8 cellular contexts compared by ENCODE assay signal in genomic region chr4:154329268-154329858, GRCh38.
DNase-seq lines count a peak whose midpoint lies in the region; ATAC-seq, FAIRE-seq and TF ChIP-seq lines count a peak whose summit lies in the region.

No MANE protein-coding gene starts in this region.

- H3K4me3 ChIP-seq in SK-N-SH (ENCODE audit: low read depth in 2 of 2, low read length in 1 of 2) (0 out of 4 replicates have a peak overlapping the region, but pooled peaks of 1 of the 2 experiments have one; percentile 35), keratinocyte (ENCODE audit: control insufficient read depth in 2 of 3, extremely low read depth in 1 of 3, insufficient read depth in 2 of 3, low read depth in 1 of 3, low read length in 3 of 3) (no peak overlapping the region)

- no peaks in the 10 kb centered on the region for H3K9me3 ChIP-seq in SK-N-SH
- H3K9me3 ChIP-seq in keratinocyte (ENCODE audit: control insufficient read depth, low read depth, low read length), result no peaks in the 10 kb centered on the region

- no peaks in the 10 kb centered on the region for H3K9me2 ChIP-seq in SK-N-SH

- FAIRE-seq in GM12892 (lab: Jason Lieb, UNC), result peak; percentile 66
- no peak for FAIRE-seq in keratinocyte (lab: Jason Lieb, UNC)

- H3K4me2 ChIP-seq in SK-N-SH (no peak overlapping the region), keratinocyte (ENCODE audit: control insufficient read depth, extremely low read depth, insufficient read depth, low read depth, low read length) (no peak overlapping the region)

- dilution Hi-C loops in keratinocyte (cut with MboI; ENCODE audit: extremely low pct_ligation_motif_present, low sequenced_read_pairs), result no loop called here

- no peaks in the 10 kb centered on the region for H3K9me1 ChIP-seq in keratinocyte (ENCODE audit: control insufficient read depth, extremely low read depth, insufficient read depth, low read length)

- CTCF ChIA-PET in SK-N-SH (lab: Yijun Ruan, JAX), result interaction anchor here (0.6 to 1.3 kb wide), 6 partner anchors 14 to 186 kb away, joined by 3 to 4 read pairs (median 3); no protein-coding TSS in a partner anchor

- DNase-seq in GM12892 (ENCODE audit: insufficient read length) (no peak), SK-N-SH (no peak), keratinocyte (ENCODE audit: low read depth, low spot score) (no peak), COR-L47 (lab: John Stamatoyannopoulos, UW) (no peak)
- DNase-seq in stimulated activated CD4-positive, alpha-beta T cell treated with anti-CD3 and anti-CD28 coated beads, Interleukin-4, amount 100 ng/mL, for 4 hours, result no peak

- ATAC-seq in HG03280 (IDR thresholded peaks at IDR 0.05; ENCODE audit: unreplicated experiment) (no peak), HG02981 (IDR thresholded peaks at IDR 0.05; ENCODE audit: unreplicated experiment) (no peak)

- H3K79me2 ChIP-seq in SK-N-SH (ENCODE audit: insufficient read depth), result no peaks in the 10 kb centered on the region
- H3K79me2 ChIP-seq in keratinocyte (ENCODE audit: control insufficient read depth, insufficient read depth, low read length), result no peaks in the 10 kb centered on the region

- H3K9ac ChIP-seq in SK-N-SH (no peak overlapping the region), keratinocyte (ENCODE audit: control insufficient read depth, extremely low read depth, insufficient read depth, low read length) (no peak overlapping the region)

- H2AFZ ChIP-seq in SK-N-SH (ENCODE audit: low read depth) (no peak overlapping the region), keratinocyte (ENCODE audit: control insufficient read depth, low read length) (no peak overlapping the region)

- POLR2A ChIA-PET in SK-N-SH (lab: Yijun Ruan, JAX), result no interaction called here

- 7% methylated on average over 9 of the region's 11 CpGs for WGBS in SK-N-SH (ENCODE audit: low lambda C conversion rate)

- TF ChIP-seq CTCF in 22Rv1 (IDR thresholded peaks at IDR 0.05), result peak; percentile 76
- peak; percentile 49 for TF ChIP-seq CTCF in SK-N-SH (IDR thresholded peaks at IDR 0.05)
- TF ChIP-seq CTCF in keratinocyte (optimal IDR thresholded peaks at IDR 0.05 in 1 of 3, IDR thresholded peaks at IDR 0.05 in 1 of 3, conservative IDR thresholded peaks at IDR 0.05 in 1 of 3; ENCODE audit: extremely low read depth in 1 of 3, insufficient read depth in 2 of 3, low read length in 3 of 3), result peak in 2 of 3 experiments; percentile 23 to 36

- TF ChIP-seq RAD21 in SK-N-SH (IDR thresholded peaks at IDR 0.05; ENCODE audit: low read length), result peak; percentile 39

- H3F3A ChIP-seq in SK-N-SH (replicated peaks; ENCODE audit: insufficient read depth), result no peaks in the 10 kb centered on the region

- H4K20me1 ChIP-seq in SK-N-SH (ENCODE audit: insufficient read depth), result no peaks in the 10 kb centered on the region
- no peaks in the 10 kb centered on the region for H4K20me1 ChIP-seq in keratinocyte (ENCODE audit: control insufficient read depth, extremely low read depth, insufficient read depth, low read length)

- no peak for TF ChIP-seq POLR2A in GM12892 (IDR thresholded peaks at IDR 0.05; ENCODE audit: low read depth, low read length)

- peaks cover 12% of the 10 kb centered on the region; the same call in 1 of the 2 replicates for H3K27me3 ChIP-seq in SK-N-SH (ENCODE audit: insufficient read depth)
- H3K27me3 ChIP-seq in keratinocyte (ENCODE audit: control insufficient read depth, extremely low read depth, insufficient read depth, low read length), result peaks cover 21% of the 10 kb centered on the region

- peaks cover 0 to 4% of the 10 kb centered on the region in 2 experiments; a peak in 1 of 4 replicates for H3K4me1 ChIP-seq in SK-N-SH (ENCODE audit: control insufficient read depth in 1 of 2, insufficient read depth in 2 of 2, low read depth in 1 of 2, low read length in 1 of 2)
- peaks cover 9% of the 10 kb centered on the region for H3K4me1 ChIP-seq in keratinocyte (ENCODE audit: control insufficient read depth, extremely low read depth, insufficient read depth, low read length)

- TF ChIP-seq EP300 in SK-N-SH (IDR thresholded peaks at IDR 0.05; ENCODE audit: borderline replicate concordance in 1 of 2, low read depth in 1 of 2, low read length in 1 of 2), result no peak

- H3K27ac ChIP-seq in 22Rv1 (no peak overlapping the region), SK-N-SH (ENCODE audit: low read depth in 2 of 2, low read length in 1 of 2) (no peak overlapping the region), keratinocyte (ENCODE audit: control insufficient read depth, insufficient read depth, low read length) (no peak overlapping the region)

- H3K36me3 ChIP-seq in SK-N-SH (replicated peaks in 1 of 2; ENCODE audit: control insufficient read depth in 1 of 2, insufficient read depth in 2 of 2, low read length in 1 of 2) (no peaks in the 10 kb centered on the region), keratinocyte (ENCODE audit: control insufficient read depth in 2 of 2, extremely low read depth in 1 of 2, insufficient read depth in 2 of 2, low read length in 2 of 2) (no peaks in the 10 kb centered on the region)

TF ChIP-seq in SK-N-SH, 30 proteins besides CTCF, POLR2A, EP300 and RAD21:
- TF ChIP-seq MEF2A (IDR thresholded peaks at IDR 0.05; ENCODE audit: borderline replicate concordance, low read depth) (no peak), JUND (IDR thresholded peaks at IDR 0.05) (no peak), FOXJ3 (CRISPR knock-in tag; IDR thresholded peaks at IDR 0.05) (no peak), EZH2phosphoT487 (IDR thresholded peaks at IDR 0.05; ENCODE audit: borderline replicate concordance, low read depth) (no peak), POLR2AphosphoS5 (IDR thresholded peaks at IDR 0.05; ENCODE audit: low read depth, low read length) (no peak), MAX (IDR thresholded peaks at IDR 0.05; ENCODE audit: low read depth) (no peak), NFIC (IDR thresholded peaks at IDR 0.05; ENCODE audit: borderline replicate concordance) (no peak), PBX3 (IDR thresholded peaks at IDR 0.05) (no peak), IRF3 (IDR thresholded peaks at IDR 0.05; ENCODE audit: low read depth, low read length) (no peak), RFX5 (IDR thresholded peaks at IDR 0.05; ENCODE audit: low read length) (no peak), RXRA (IDR thresholded peaks at IDR 0.05; ENCODE audit: borderline replicate concordance, low read depth) (no peak)
